32 cellular contexts compared by ENCODE assay signal in the genomic region with DNA sequence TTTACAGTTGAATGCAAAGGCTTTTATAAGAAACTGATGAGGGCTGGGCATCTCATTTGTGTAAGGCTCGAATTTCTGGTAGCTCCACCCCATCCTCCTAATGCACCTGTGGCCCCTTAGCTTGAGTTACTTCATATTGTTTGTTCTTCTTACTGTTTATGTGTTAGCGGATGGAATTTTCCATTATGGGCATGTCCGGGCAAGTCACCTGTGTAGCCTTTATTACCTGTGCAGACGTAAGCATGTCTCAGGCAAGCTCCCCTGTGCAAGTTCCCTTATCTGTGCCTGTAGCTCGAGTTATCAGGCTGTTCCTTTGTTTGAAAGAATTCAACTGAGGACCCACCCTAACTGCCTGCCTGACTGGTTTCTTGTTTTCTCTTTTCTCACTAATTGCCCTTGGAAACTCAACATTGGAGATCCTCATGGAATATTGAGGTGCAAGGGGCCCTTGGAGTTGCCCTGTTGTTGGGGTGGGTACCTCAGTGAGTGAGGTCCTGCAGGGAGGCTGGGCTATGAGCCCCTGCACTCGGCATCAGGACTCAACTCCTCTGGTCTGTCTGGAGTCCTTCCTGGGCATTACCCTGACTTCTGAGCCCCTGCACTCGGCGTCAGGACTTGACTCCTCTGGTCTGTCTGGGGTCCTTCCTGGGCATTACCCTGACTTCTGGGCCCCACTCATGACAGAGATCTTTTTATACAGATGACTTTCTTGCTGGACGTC.
A peak's percentile ranks its signal among the peaks of the same experiment; 100 is the strongest.
DNase-seq lines count a peak whose midpoint lies in the region; TF ChIP-seq lines count a peak whose summit lies in the region.
"Had no signal": no experiment of that assay in that cellular context is flagged by ENCODE, and none has a peak within 500 bp of the region (broad histone marks: within the 10 kb centered on the region; RNA-seq: fewer than 3 reads in every experiment).

No MANE protein-coding gene starts in this region.

- H3F3A ChIP-seq in PC-9 (ENCODE audit: insufficient read depth, low read depth) = peaks cover 22% of the 10 kb centered on the region

- no peaks in the 10 kb centered on the region for H4K20me1 ChIP-seq in mammary epithelial cell (ENCODE audit: insufficient read depth, low read length)
- no peaks in the 10 kb centered on the region for H4K20me1 ChIP-seq in PC-9 (ENCODE audit: insufficient read depth)

- no peak for TF ChIP-seq POLR2A in breast epithelium (IDR thresholded peaks at IDR 0.05)

- TF ChIP-seq CTCF in mammary epithelial cell (conservative IDR thresholded peaks at IDR 0.05 in 1 of 2, IDR thresholded peaks at IDR 0.05 in 1 of 2; ENCODE audit: extremely low read depth in 1 of 2, insufficient read depth in 1 of 2, low read depth in 1 of 2, low read length in 2 of 2) = no peak
- TF ChIP-seq CTCF in breast epithelium (IDR thresholded peaks at IDR 0.05) = no peak
- no peak for TF ChIP-seq CTCF in coronary artery (IDR thresholded peaks at IDR 0.05)
- TF ChIP-seq CTCF in progenitor cell of endocrine pancreas (IDR thresholded peaks at IDR 0.05; ENCODE audit: unreplicated experiment) = no peak
- no peak for TF ChIP-seq CTCF in PC-9 (conservative IDR thresholded peaks at IDR 0.05)

- peaks cover 5% of the 10 kb centered on the region for H3K4me1 ChIP-seq in mammary epithelial cell (ENCODE audit: insufficient read depth, low read length)
- H3K4me1 ChIP-seq in breast epithelium = no peaks in the 10 kb centered on the region
- peaks cover 32% of the 10 kb centered on the region for H3K4me1 ChIP-seq in PC-9 (replicated peaks; ENCODE audit: insufficient read depth)
- H3K4me1 ChIP-seq: right atrium auricular region, spleen had no signal

- DNase-seq in mammary epithelial cell (no peak), breast epithelium (ENCODE audit: low spot score in 2 of 2) (no peak), NCI-H526 treated with DMSO at 0.1 percent for 48 hours (lab: John Stamatoyannopoulos, UW) (peak; percentile 8), coronary artery (ENCODE audit: low spot score) (peak; percentile 41), progenitor cell of endocrine pancreas (ENCODE audit: low spot score, unreplicated experiment) (no peak), PC-9 (no peak), SW 1271 (lab: John Stamatoyannopoulos, UW) (no peak), NCI-H2029 treated with DMSO at 0.1 percent for 48 hours (lab: John Stamatoyannopoulos, UW) (no peak)
- DNase-seq: activated CD4-positive, alpha-beta memory T cell treated with anti-CD3 and anti-CD28 coated beads, Interleukin-2, amount 10 ng/mL, durations not matched to agents 7 days and 5 days; activated CD4-positive, alpha-beta T cell treated with anti-CD3 and anti-CD28 coated beads for 1 hour; activated CD8-positive, alpha-beta memory T cell treated with anti-CD3 and anti-CD28 coated beads, Interleukin-2, amount 50 U/mL, for 4 hours; amniotic stem cell; brain microvascular endothelial cell; CD4-positive, alpha-beta T cell; effector CD4-positive, alpha-beta T cell; erythroblast; GOT3; Kasumi-1; NCI-H1436; NCI-H2081 treated with DMSO at 0.1 percent for 48 hours; NCI-H510A treated with DMSO at 0.1 percent for 48 hours; SHP77 treated with DMSO at 0.1 percent for 48 hours; spleen; stimulated activated CD4-positive, alpha-beta T cell treated with anti-CD3 and anti-CD28 coated beads, Interleukin-2, amount 100 ng/mL, for 24 hours had no signal

- WGBS in mammary epithelial cell (ENCODE audit: low coverage, missing lambda C conversion rate) = 93% methylated on average over 9 of the region's 9 CpGs

- H3K27ac Mint-ChIP-seq in progenitor cell of endocrine pancreas = peak overlapping the region; percentile 78
- H3K27ac Mint-ChIP-seq: activated CD4-positive, alpha-beta memory T cell treated with anti-CD3 and anti-CD28 coated beads, Interleukin-2, amount 10 ng/mL, durations not matched to agents 7 days and 5 days; activated naive CD4-positive, alpha-beta T cell treated with anti-CD3 and anti-CD28 coated beads, Interleukin-2, amount 50 U/mL, for 24 hours; activated T-helper 1 cell treated with anti-CD3 and anti-CD28 coated beads, Interleukin-12 subunit alpha, Interleukin-12 subunit beta, Interleukin-2, Interleukin-4 antibody, amounts not matched to agents 30 ng/mL and 10 ng/mL and 1 ng/mL, durations not matched to agents 14 hours and 24 hours and 36 hours; CD4-positive, alpha-beta T cell; mesothelial cell of epicardium; stimulated activated naive CD8-positive, alpha-beta T cell treated with anti-CD3 and anti-CD28 coated beads, Interleukin-15, Interleukin-2, amounts not matched to agents 100 ng/mL and 50 ng/mL, for 24 hours; T-helper 2 cell treated with Interferon-gamma antibody and Interleukin-4, amounts not matched to agents 5 μg/mL and 100 μg/mL, for 36 hours had no signal

- no peaks in the 10 kb centered on the region for H3K27me3 ChIP-seq in mammary epithelial cell (ENCODE audit: insufficient read depth, low read length)
- no peaks in the 10 kb centered on the region for H3K27me3 ChIP-seq in breast epithelium
- H3K27me3 ChIP-seq in PC-9 (ENCODE audit: insufficient read depth, low read depth) = no peaks in the 10 kb centered on the region
- H3K27me3 ChIP-seq: brain microvascular endothelial cell, right atrium auricular region, spleen, vagina had no signal

- H3K9ac ChIP-seq in mammary epithelial cell (ENCODE audit: insufficient read depth, low read length) = no peak overlapping the region

- no peaks in the 10 kb centered on the region for H3K9me2 ChIP-seq in PC-9 (ENCODE audit: insufficient read depth)

- intact Hi-C loops in mammary epithelial cell (cut with micrococcal nuclease) = loop anchor here (10.0 kb wide), 1 partner anchor 302 kb away; no protein-coding TSS in a partner anchor
- intact Hi-C loops in breast epithelium (cut with DNase I; ENCODE audit: low total_unique reads) = loop anchor here (2.0 kb wide), 1 partner anchor 24 kb away; no protein-coding TSS in a partner anchor
- intact Hi-C loops in PC-9 (cut with micrococcal nuclease; ENCODE audit: unreplicated experiment) = no loop called here

- H3K36me3 ChIP-seq in mammary epithelial cell (ENCODE audit: insufficient read depth, low read length) (no peaks in the 10 kb centered on the region), breast epithelium (no peaks in the 10 kb centered on the region), PC-9 (ENCODE audit: low read depth) (0 out of 2 replicates have a peak, but pooled peaks cover 3% of the 10 kb centered on the region)
- H3K36me3 ChIP-seq: brain microvascular endothelial cell, right atrium auricular region, spleen, thoracic aorta, vagina had no signal

- H3K9me3 ChIP-seq in mammary epithelial cell (replicated peaks; ENCODE audit: insufficient read depth, low read length) (peaks cover 15% of the 10 kb centered on the region), breast epithelium (peaks cover 0 to 10% of the 10 kb centered on the region in 2 donors), PC-9 (ENCODE audit: insufficient read depth, low read depth) (peaks cover 20% of the 10 kb centered on the region)
- H3K9me3 ChIP-seq: thoracic aorta, vagina had no signal

- H3K9me3 Mint-ChIP-seq in progenitor cell of endocrine pancreas (ENCODE audit: low read depth) = peaks cover 10% of the 10 kb centered on the region
- H3K9me3 Mint-ChIP-seq: activated CD4-positive, alpha-beta memory T cell treated with anti-CD3 and anti-CD28 coated beads, Interleukin-2, amount 10 ng/mL, durations not matched to agents 7 days and 5 days; CD4-positive, alpha-beta T cell; stimulated activated naive CD8-positive, alpha-beta T cell treated with anti-CD3 and anti-CD28 coated beads, Interleukin-15, Interleukin-2, amounts not matched to agents 100 ng/mL and 50 ng/mL, for 24 hours; T-helper 2 cell treated with Interferon-gamma antibody and Interleukin-4, amounts not matched to agents 5 μg/mL and 100 μg/mL, for 36 hours had no signal

- peaks cover 16% of the 10 kb centered on the region for H3K4me1 Mint-ChIP-seq in progenitor cell of endocrine pancreas (ENCODE audit: low read depth)
- H3K4me1 Mint-ChIP-seq: activated CD4-positive, alpha-beta memory T cell treated with anti-CD3 and anti-CD28 coated beads, Interleukin-2, amount 10 ng/mL, durations not matched to agents 7 days and 5 days; activated naive CD4-positive, alpha-beta T cell treated with anti-CD3 and anti-CD28 coated beads, Interleukin-2, amount 50 U/mL, for 24 hours had no signal

- H3K79me2 ChIP-seq in mammary epithelial cell (ENCODE audit: insufficient read depth, low read length) (no peaks in the 10 kb centered on the region), PC-9 (ENCODE audit: low read depth) (no peaks in the 10 kb centered on the region)

- H3K4me2 ChIP-seq in mammary epithelial cell (ENCODE audit: insufficient read depth, low read depth, low read length) (no peak overlapping the region), PC-9 (no peak overlapping the region)

- CTCF ChIA-PET in mammary epithelial cell (lab: Charles Lee; ENCODE audit: low non-redundant PET) = no interaction called here
- CTCF ChIA-PET in PC-9 (lab: Charles Lee) = no interaction called here

- peak overlapping the region; percentile 30 for H2AFZ ChIP-seq in mammary epithelial cell (ENCODE audit: low read depth, low read length)
- H2AFZ ChIP-seq in PC-9 = no peak overlapping the region

- dilution Hi-C loops in mammary epithelial cell (cut with HindIII; ENCODE audit: low sequenced_read_pairs) = no loop called here

- H3K4me3 Mint-ChIP-seq in progenitor cell of endocrine pancreas (ENCODE audit: low read depth) = no peak overlapping the region
- H3K4me3 Mint-ChIP-seq: activated CD4-positive, alpha-beta memory T cell treated with anti-CD3 and anti-CD28 coated beads, Interleukin-2, amount 10 ng/mL, durations not matched to agents 7 days and 5 days; activated naive CD4-positive, alpha-beta T cell treated with anti-CD3 and anti-CD28 coated beads, Interleukin-2, amount 50 U/mL, for 24 hours; activated T-helper 1 cell treated with anti-CD3 and anti-CD28 coated beads, Interleukin-12 subunit alpha, Interleukin-12 subunit beta, Interleukin-2, Interleukin-4 antibody, amounts not matched to agents 30 ng/mL and 10 ng/mL and 1 ng/mL, durations not matched to agents 14 hours and 24 hours and 36 hours; CD4-positive, alpha-beta T cell; mesothelial cell of epicardium; stimulated activated naive CD8-positive, alpha-beta T cell treated with anti-CD3 and anti-CD28 coated beads, Interleukin-15, Interleukin-2, amounts not matched to agents 100 ng/mL and 50 ng/mL, for 24 hours; T-helper 2 cell treated with Interferon-gamma antibody and Interleukin-4, amounts not matched to agents 5 μg/mL and 100 μg/mL, for 36 hours had no signal

- H3K27ac ChIP-seq in mammary epithelial cell (ENCODE audit: insufficient read depth, low read depth, low read length) (no peak overlapping the region), breast epithelium (no peak overlapping the region), coronary artery (no peak overlapping the region), PC-9 (no peak overlapping the region)
- H3K27ac ChIP-seq: brain microvascular endothelial cell, right atrium auricular region, spleen, thoracic aorta, vagina had no signal

- no TSS peak for BruUV-seq in mammary epithelial cell (replicated peaks; lab: Mats Ljungman, UMichigan)
- no TSS peak for BruUV-seq in PC-9 (replicated peaks; lab: Mats Ljungman, UMichigan)

- no peaks in the 10 kb centered on the region for H3K27me3 Mint-ChIP-seq in progenitor cell of endocrine pancreas

- H3K4me3 ChIP-seq in mammary epithelial cell (replicated peaks in 1 of 3; ENCODE audit: insufficient read depth in 1 of 3, low read depth in 2 of 3, low read length in 3 of 3) = no peak overlapping the region
- H3K4me3 ChIP-seq in breast epithelium = no peak overlapping the region
- H3K4me3 ChIP-seq in coronary artery = no peak overlapping the region
- no peak overlapping the region for H3K4me3 ChIP-seq in PC-9
- H3K4me3 ChIP-seq: right atrium auricular region, spleen, thoracic aorta, vagina had no signal

- POLR2A ChIA-PET in PC-9 (lab: Charles Lee; ENCODE audit: unreplicated experiment) = no interaction called here

- H3K36me3 Mint-ChIP-seq in progenitor cell of endocrine pancreas (ENCODE audit: insufficient read depth) = peaks cover 6% of the 10 kb centered on the region
- H3K36me3 Mint-ChIP-seq: activated naive CD4-positive, alpha-beta T cell treated with anti-CD3 and anti-CD28 coated beads, Interleukin-2, amount 50 U/mL, for 24 hours; mesothelial cell of epicardium had no signal

- in situ Hi-C loops in mammary epithelial cell (cut with MboI; ENCODE audit: low sequenced_read_pairs in 2 of 2) = no loop called here

Comparison
In these comparisons a context has a peak if more than half of its experiments do, and no peak if none do; other contexts are left out.
1. DNase-seq: peak in NCI-H526 treated with DMSO at 0.1 percent for 48 hours (single experiment) and coronary artery (single experiment); none in mammary epithelial cell (single experiment), breast epithelium (0 of 2), progenitor cell of endocrine pancreas (single experiment), PC-9 (0 of 2), SW 1271 (0 of 2) and NCI-H2029 treated with DMSO at 0.1 percent for 48 hours (single experiment).